Comparison of ENCODE assay signal across 8 cellular contexts in genomic region chr15:56464893-56465520, GRCh38. TPM values are rescaled to one million over a fixed set of nuclear protein-coding genes. Genes with fewer than 3 reads are reported as not detected.
A peak's percentile ranks its signal among the peaks of the same experiment; 100 is the strongest.
DNase-seq lines count a peak whose midpoint lies in the region; ATAC-seq and TF ChIP-seq lines count a peak whose summit lies in the region.

Gene MNS1 (minus strand): TSS chr15:56465137. CDS start chr15:56464972, 165 bp downstream.

- intact Hi-C loops in adrenal gland (cut with DNase I), result no loop called here
- intact Hi-C loops in heart left ventricle (cut with DNase I), result no loop called here
- intact Hi-C loops in upper lobe of right lung (cut with DNase I), result no loop called here

- no peak within 1 kb of the TSS for H2BK12ac ChIP-seq in trophoblast cell (ENCODE audit: low read length)

- H3K79me1 ChIP-seq in trophoblast cell (ENCODE audit: low read length), result no peaks in the 10 kb centered on the region

- H3K9me3 ChIP-seq in adrenal gland (replicated peaks in 1 of 3) (no peaks in the 10 kb centered on the region), heart left ventricle (no peaks in the 10 kb centered on the region), trophoblast cell (ENCODE audit: insufficient read depth, low read depth, low read length) (no peaks in the 10 kb centered on the region), upper lobe of right lung (no peaks in the 10 kb centered on the region)

- WGBS in adrenal gland, 4 donors, result 0 to 2% (median 1%) methylated on average over 2 to 38 of the region's 38 CpGs
- WGBS in heart left ventricle, 4 donors, result 2 to 3% (median 2%) methylated on average over 30 to 38 of the region's 38 CpGs
- WGBS in trophoblast cell (ENCODE audit: extremely low coverage, insufficient coverage, insufficient read length), result no CpG with 5 or more reads among the region's 38 CpGs

- H3K18ac ChIP-seq in trophoblast cell (ENCODE audit: low read length), result no peak within 1 kb of the TSS

- TF ChIP-seq POLR2A in adrenal gland (IDR thresholded peaks at IDR 0.05), result no peak
- TF ChIP-seq POLR2A in heart left ventricle (IDR thresholded peaks at IDR 0.05), result no peak

- H3K36me3 ChIP-seq in adrenal gland (replicated peaks in 1 of 2), result no peaks in the 10 kb centered on the region
- H3K36me3 ChIP-seq in heart left ventricle, result no peaks in the 10 kb centered on the region
- no peaks in the 10 kb centered on the region for H3K36me3 ChIP-seq in trophoblast cell (ENCODE audit: control insufficient read depth in 1 of 2, insufficient read depth in 2 of 2, low read length in 2 of 2)
- H3K36me3 ChIP-seq in upper lobe of right lung, result no peaks in the 10 kb centered on the region

- H3K27ac ChIP-seq in adrenal gland (no peak within 1 kb of the TSS), heart left ventricle (no peak within 1 kb of the TSS), trophoblast cell (ENCODE audit: low read depth, low read length) (no peak within 1 kb of the TSS), upper lobe of right lung (peak within 1 kb of the TSS; percentile 59)

- DNase-seq in GM12864 (ENCODE audit: low read depth) (peak; percentile 93), NCI-H1048 (lab: John Stamatoyannopoulos, UW) (peak; percentile 83), SKM-1 (lab: John Stamatoyannopoulos, UW; ENCODE audit: unreplicated experiment) (peak; percentile 92), adrenal gland (peak; percentile 85 to 98 (median 92)), heart left ventricle (peak; percentile 87 to 92 (median 88)), trophoblast cell (peak; percentile 97 to 98), upper lobe of right lung (peak; percentile 90)

- H4K8ac ChIP-seq in trophoblast cell (ENCODE audit: low read depth, low read length), result no peak within 1 kb of the TSS

- ATAC-seq in HG02588 (IDR thresholded peaks at IDR 0.05; ENCODE audit: unreplicated experiment), result peak; percentile 99
- ATAC-seq in heart left ventricle, result peak; percentile 100
- peak; percentile 100 for ATAC-seq in upper lobe of right lung

- H3K4me1 ChIP-seq in adrenal gland (replicated peaks in 1 of 2) (peaks cover 0 to 10% of the 10 kb centered on the region in 2 donors), heart left ventricle (peaks cover 0 to 20% (median 0%) of the 10 kb centered on the region in 12 donors), trophoblast cell (ENCODE audit: control insufficient read depth in 1 of 2, insufficient read depth in 2 of 2, low read length in 2 of 2) (no peaks in the 10 kb centered on the region), upper lobe of right lung (no peaks in the 10 kb centered on the region)

- H3K9ac ChIP-seq in trophoblast cell (ENCODE audit: low read length), result no peak within 1 kb of the TSS

- H3K27me3 ChIP-seq in adrenal gland (no peaks in the 10 kb centered on the region), heart left ventricle (peaks cover 0 to 9% (median 0%) of the 10 kb centered on the region in 9 donors), trophoblast cell (ENCODE audit: insufficient read depth, low read length) (no peaks in the 10 kb centered on the region), upper lobe of right lung (no peaks in the 10 kb centered on the region)

- H3K4me2 ChIP-seq in trophoblast cell (ENCODE audit: low read length), result peak within 1 kb of the TSS; percentile 63

- TF ChIP-seq CTCF in GM12864 (IDR thresholded peaks at IDR 0.05; ENCODE audit: low read depth, low read length, missing control alignments) (no peak), adrenal gland (IDR thresholded peaks at IDR 0.05) (no peak), heart left ventricle (IDR thresholded peaks at IDR 0.05) (no peak), upper lobe of right lung (IDR thresholded peaks at IDR 0.05) (no peak)

- H2AFZ ChIP-seq in trophoblast cell (ENCODE audit: insufficient read depth, low read length, poor library complexity), result no peak within 1 kb of the TSS

- no peak within 1 kb of the TSS for H2BK120ac ChIP-seq in trophoblast cell (ENCODE audit: insufficient read depth, low read length, poor library complexity)

- H3K4me3 ChIP-seq in GM12864 (ENCODE audit: low read depth, low read length), result peak within 1 kb of the TSS; percentile 61
- peak within 1 kb of the TSS in 3 of 4 donors; percentile 42 to 87 (median 54) for H3K4me3 ChIP-seq in adrenal gland
- H3K4me3 ChIP-seq in heart left ventricle, result peak within 1 kb of the TSS; percentile 22 to 78 (median 63)
- H3K4me3 ChIP-seq in trophoblast cell (ENCODE audit: low read depth, low read length), result peak within 1 kb of the TSS; percentile 33
- H3K4me3 ChIP-seq in upper lobe of right lung, result peak within 1 kb of the TSS; percentile 67

- no peak within 1 kb of the TSS for H3K23ac ChIP-seq in trophoblast cell (ENCODE audit: low read length)

- H3K79me2 ChIP-seq in trophoblast cell (ENCODE audit: control insufficient read depth, insufficient read depth, low read length, poor library complexity), result no peaks in the 10 kb centered on the region

- no peak within 1 kb of the TSS for H2AK5ac ChIP-seq in trophoblast cell (ENCODE audit: low read length)

- no peak within 1 kb of the TSS for H4K12ac ChIP-seq in trophoblast cell (ENCODE audit: low read depth, low read length)

- H2BK5ac ChIP-seq in trophoblast cell (ENCODE audit: low read depth, low read length, poor library complexity), result no peak within 1 kb of the TSS

- no peak within 1 kb of the TSS for H3K4ac ChIP-seq in trophoblast cell (ENCODE audit: low read depth, low read length)

- no peak within 1 kb of the TSS for H3K14ac ChIP-seq in trophoblast cell (ENCODE audit: low read length)

- H4K91ac ChIP-seq in trophoblast cell (ENCODE audit: low read depth, low read length), result no peak within 1 kb of the TSS

RNA-seq across cellular contexts. Expression of gene MNS1, which starts in this region (rescaled TPM):
- total RNA-seq in adrenal gland, result 1 to 10 TPM in 1 of 8 donors, under 1 TPM in 4, not detected in 3; 0.52 to 1.1 (median 0.64) TPM
- 1 to 10 TPM; 1.0 to 2.1 (median 1.7) TPM for polyA plus RNA-seq in adrenal gland
- 1 to 10 TPM in 4 of 9 donors, under 1 TPM in 5; 0.30 to 2.6 (median 0.81) TPM for total RNA-seq in heart left ventricle
- polyA plus RNA-seq in heart left ventricle, result under 1 TPM; 0.46 to 0.88 TPM
- 0.43 and 0.44 TPM in 2 replicates for polyA plus RNA-seq in trophoblast cell (2013)
- 0.58 TPM for total RNA-seq in upper lobe of right lung

Comparison
In these comparisons a context has a peak if more than half of its experiments do, and no peak if none do; other contexts are left out.
1. Peak in DNase-seq, ATAC-seq, H3K4me3 ChIP-seq and H3K27ac ChIP-seq in upper lobe of right lung; RNA of the gene not detected or under 1 TPM.